In the genomic region with DNA sequence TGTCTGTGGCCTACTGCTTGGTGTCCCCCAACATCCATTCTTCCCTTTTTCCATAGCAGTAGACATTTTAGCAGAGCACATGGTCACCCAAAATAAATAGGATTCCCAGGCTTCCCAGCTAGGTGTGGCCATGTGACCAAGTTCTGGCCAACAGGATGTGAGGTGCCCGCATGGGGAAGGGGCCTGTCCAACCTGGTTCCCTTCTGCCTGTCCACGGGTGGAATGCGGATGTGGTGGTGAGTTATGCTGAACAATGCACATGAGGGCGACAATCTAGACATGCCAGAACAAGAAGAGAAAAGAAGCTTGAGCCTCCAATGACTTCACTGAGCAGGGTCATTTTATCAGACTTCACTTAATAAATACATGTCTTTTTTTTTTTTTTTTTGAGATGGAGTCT, we compare ENCODE assay signal across 17 cellular contexts.
"Had no signal": no experiment of that assay in that cellular context is flagged by ENCODE, and none has a peak within 500 bp of the region (broad histone marks: within the 10 kb centered on the region; RNA-seq: fewer than 3 reads in every experiment).

No MANE protein-coding gene starts in this region.

- ATAC-seq: activated CD4-positive, alpha-beta T cell treated with anti-CD3 and anti-CD28 coated beads for 36 hours; activated CD8-positive, alpha-beta T cell treated with anti-CD3 and anti-CD28 coated beads for 36 hours; activated T-cell treated with anti-CD3 and anti-CD28 coated beads, Interleukin-2, amount 50 U/mL, for 72 hours; heart right ventricle; right cardiac atrium; stimulated activated naive B cell treated with anti-CD40 and anti-IgM and Interleukin-4, amounts not matched to agents 10 μg/mL and 1 μg/mL and 100 μg/mL, for 72 hours had no signal

- H3K27me3 ChIP-seq: heart right ventricle, tibial nerve had no signal

- H3K9me3 ChIP-seq: heart right ventricle, tibial nerve had no signal

- H3K27ac ChIP-seq: heart right ventricle, tibial nerve, VCaP had no signal

- DNase-seq: activated CD4-positive, alpha-beta T cell treated with anti-CD3 and anti-CD28 coated beads for 36 hours; activated CD8-positive, alpha-beta memory T cell treated with anti-CD3 and anti-CD28 coated beads, Interleukin-2, amount 50 U/mL, for 4 hours; activated CD8-positive, alpha-beta T cell treated with anti-CD3 and anti-CD28 coated beads for 36 hours; activated gamma-delta T cell treated with Interleukin-2 at 50 U/mL for 16 hours; activated naive CD8-positive, alpha-beta T cell treated with anti-CD3 and anti-CD28 coated beads, Interleukin-2, amount 10 ng/mL, durations not matched to agents 7 days and 5 days; activated T-cell treated with anti-CD3 and anti-CD28 coated beads, Interleukin-2, amount 50 U/mL, for 72 hours; aorta; foreskin melanocyte; heart right ventricle; islet precursor cell; nucleus accumbens; stimulated activated CD4-positive, alpha-beta T cell treated with anti-CD3 and anti-CD28 coated beads, Interleukin-2, amount 100 ng/mL, for 24 hours; stimulated activated naive B cell treated with anti-CD40 and anti-IgM and Interleukin-4, amounts not matched to agents 10 μg/mL and 1 μg/mL and 100 μg/mL, for 72 hours had no signal

- H3K36me3 ChIP-seq: heart right ventricle, tibial nerve had no signal

- H3K4me3 ChIP-seq: heart right ventricle, tibial nerve had no signal

- FAIRE-seq: endometrium had no signal
